Comparison of ENCODE assay signal across 21 cellular contexts in the genomic region with DNA sequence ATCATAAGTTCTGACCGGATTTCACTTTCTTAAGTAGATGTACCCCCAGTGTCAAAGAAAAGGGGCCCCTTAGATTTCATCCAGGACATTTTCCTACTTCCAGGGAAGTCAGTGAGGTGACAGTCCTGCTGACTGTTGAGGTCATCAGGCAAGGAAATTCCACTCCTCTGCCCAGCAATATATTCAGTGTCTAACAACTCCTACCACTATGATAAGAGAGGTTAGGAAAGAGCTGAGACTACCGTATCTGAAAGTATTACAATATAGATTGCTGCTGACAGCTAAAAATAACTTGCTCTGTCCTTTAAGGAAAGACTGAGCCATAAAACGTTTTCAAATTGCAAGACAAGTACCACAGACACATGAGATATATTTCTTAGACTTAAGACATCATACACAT.
"Had no signal": no experiment of that assay in that cellular context is flagged by ENCODE, and none has a peak within 500 bp of the region (broad histone marks: within the 10 kb centered on the region; RNA-seq: fewer than 3 reads in every experiment).

No MANE protein-coding gene starts in this region.

- H3K4me1 ChIP-seq: body of pancreas, esophagus muscularis mucosa, gastrocnemius medialis, right atrium auricular region, transverse colon, uterus had no signal

- DNase-seq: activated CD4-positive, alpha-beta T cell treated with anti-CD3 and anti-CD28 coated beads for 4 hours; activated CD4-positive, alpha-beta T cell treated with anti-CD3 and anti-CD28 coated beads, Interleukin-2, amount 50 U/mL, for 4 hours; activated naive CD4-positive, alpha-beta T cell; activated T-cell treated with anti-CD3 and anti-CD28 coated beads for 4 hours; activated T-cell treated with anti-CD3 and anti-CD28 coated beads, Interleukin-2, amount 50 U/mL, for 72 hours; aorta; body of pancreas; caudate nucleus; gastrocnemius medialis; glutamatergic neuron; hippocampal formation; stimulated activated CD4-positive, alpha-beta T cell treated with anti-CD3 and anti-CD28 coated beads, Interleukin-2, amount 100 ng/mL, for 48 hours; stimulated activated naive CD4-positive, alpha-beta T cell treated with Interleukin-2 at 50 U/mL for 16 hours; T-helper 1 cell; transverse colon; uterus had no signal

- H3K36me3 ChIP-seq: esophagus muscularis mucosa, gastrocnemius medialis, right atrium auricular region, transverse colon, uterus had no signal

- ATAC-seq: activated naive CD4-positive, alpha-beta T cell treated with anti-CD3 and anti-CD28 coated beads, Interleukin-2, amount 50 U/mL, for 72 hours; activated T-cell treated with anti-CD3 and anti-CD28 coated beads, Interleukin-2, amount 50 U/mL, for 72 hours; body of pancreas; gastrocnemius medialis; natural killer cell treated with Interleukin-12 subunit alpha and Interleukin-12 subunit beta and Interleukin-15 and Interleukin-18, amount 100 ng/mL, for 72 hours had no signal

- H3K4me3 ChIP-seq: body of pancreas, esophagus muscularis mucosa, gastrocnemius medialis, right atrium auricular region, transverse colon, uterus had no signal

- H3K9me3 ChIP-seq: body of pancreas, esophagus muscularis mucosa, gastrocnemius medialis, right atrium auricular region, transverse colon, uterus had no signal

- H3K27me3 ChIP-seq: body of pancreas, esophagus muscularis mucosa, gastrocnemius medialis, right atrium auricular region, transverse colon, uterus had no signal

- FAIRE-seq: keratinocyte had no signal

- H3K27ac ChIP-seq: body of pancreas, esophagus muscularis mucosa, gastrocnemius medialis, right atrium auricular region, transverse colon, uterus had no signal
